1 cellular context compared by ENCODE assay signal in genomic region chr20:49899551-49900383, GRCh38.
TF ChIP-seq lines count a peak whose summit lies in the region.

No MANE protein-coding gene starts in this region.

TF ChIP-seq in HepG2, 621 proteins besides CTCF, POLR2A, EP300 and RAD21 (continued from another document and continues in another):
- TF ChIP-seq, protein P1, sequence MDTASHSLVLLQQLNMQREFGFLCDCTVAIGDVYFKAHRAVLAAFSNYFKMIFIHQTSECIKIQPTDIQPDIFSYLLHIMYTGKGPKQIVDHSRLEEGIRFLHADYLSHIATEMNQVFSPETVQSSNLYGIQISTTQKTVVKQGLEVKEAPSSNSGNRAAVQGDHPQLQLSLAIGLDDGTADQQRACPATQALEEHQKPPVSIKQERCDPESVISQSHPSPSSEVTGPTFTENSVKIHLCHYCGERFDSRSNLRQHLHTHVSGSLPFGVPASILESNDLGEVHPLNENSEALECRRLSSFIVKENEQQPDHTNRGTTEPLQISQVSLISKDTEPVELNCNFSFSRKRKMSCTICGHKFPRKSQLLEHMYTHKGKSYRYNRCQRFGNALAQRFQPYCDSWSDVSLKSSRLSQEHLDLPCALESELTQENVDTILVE (CRISPR knock-in tag; IDR thresholded peaks at IDR 0.05): no peak
- TF ChIP-seq PLSCR1 (CRISPR knock-in tag; IDR thresholded peaks at IDR 0.05; ENCODE audit: borderline replicate concordance) (no peak), GATAD2A (CRISPR knock-in tag; IDR thresholded peaks at IDR 0.05) (peak; percentile 89), ZNF543 (CRISPR knock-in tag; IDR thresholded peaks at IDR 0.05) (no peak), ZMYM2 (CRISPR knock-in tag; IDR thresholded peaks at IDR 0.05) (no peak), STAT6 (CRISPR knock-in tag; IDR thresholded peaks at IDR 0.05; ENCODE audit: borderline replicate concordance) (no peak), MZF1 (CRISPR knock-in tag; IDR thresholded peaks at IDR 0.05; ENCODE audit: borderline replicate concordance) (no peak), GTF3A (CRISPR knock-in tag; conservative IDR thresholded peaks at IDR 0.05) (no peak), ZFP36L1 (CRISPR knock-in tag; IDR thresholded peaks at IDR 0.05) (no peak), BORCS8-MEF2B (CRISPR knock-in tag; IDR thresholded peaks at IDR 0.05) (no peak), PREB (CRISPR knock-in tag; IDR thresholded peaks at IDR 0.05) (no peak), ZNF549 (CRISPR knock-in tag; IDR thresholded peaks at IDR 0.05) (no peak), ZNF264 (CRISPR knock-in tag; IDR thresholded peaks at IDR 0.05) (peak; percentile 98), SOX6 (IDR thresholded peaks at IDR 0.05) (no peak), SOX6 (CRISPR knock-in tag; IDR thresholded peaks at IDR 0.05) (peak; percentile 69; the same call in 1 of the 2 replicates), FOXA1 (IDR thresholded peaks at IDR 0.05) (no peak), FOXA1 (CRISPR knock-in tag; IDR thresholded peaks at IDR 0.05) (peak; percentile 23; the same call in 1 of the 2 replicates), ZFP91 (CRISPR knock-in tag; IDR thresholded peaks at IDR 0.05; ENCODE audit: borderline replicate concordance) (no peak), FOXP1 (IDR thresholded peaks at IDR 0.05) (peak; percentile 75; the same call in 1 of the 2 replicates), FOXP1 (CRISPR knock-in tag; IDR thresholded peaks at IDR 0.05) (peak; percentile 99), ZNF432 (CRISPR knock-in tag; IDR thresholded peaks at IDR 0.05; ENCODE audit: borderline replicate concordance) (no peak), CCDC6 (CRISPR knock-in tag; IDR thresholded peaks at IDR 0.05) (no peak), CENPBD1 (CRISPR knock-in tag; IDR thresholded peaks at IDR 0.05; ENCODE audit: borderline replicate concordance, low read depth) (no peak), HNRNPH1 (optimal IDR thresholded peaks at IDR 0.05; ENCODE audit: low read depth, low read length) (no peak), DNMT3B (CRISPR knock-in tag; conservative IDR thresholded peaks at IDR 0.05) (no peak), HOXA3 (CRISPR knock-in tag; IDR thresholded peaks at IDR 0.05) (no peak), ZBTB10 (CRISPR knock-in tag; IDR thresholded peaks at IDR 0.05; ENCODE audit: borderline replicate concordance) (no peak), ELF3 (CRISPR knock-in tag; IDR thresholded peaks at IDR 0.05) (no peak), REPIN1 (CRISPR knock-in tag; IDR thresholded peaks at IDR 0.05; ENCODE audit: borderline replicate concordance, low read depth) (no peak), FUBP1 (CRISPR knock-in tag; IDR thresholded peaks at IDR 0.05; ENCODE audit: borderline replicate concordance) (no peak), ZXDC (CRISPR knock-in tag; IDR thresholded peaks at IDR 0.05) (no peak), TFDP1 (CRISPR knock-in tag; IDR thresholded peaks at IDR 0.05; ENCODE audit: borderline replicate concordance) (no peak), ZNF737 (CRISPR knock-in tag; IDR thresholded peaks at IDR 0.05; ENCODE audit: borderline replicate concordance) (no peak), STAT5B (CRISPR knock-in tag; IDR thresholded peaks at IDR 0.05) (no peak), RFX5 (IDR thresholded peaks at IDR 0.05; ENCODE audit: low read depth, low read length) (no peak), ZNF160 (CRISPR knock-in tag; IDR thresholded peaks at IDR 0.05) (no peak), RNF2 (conservative IDR thresholded peaks at IDR 0.05; ENCODE audit: low read depth) (no peak), NFIC (IDR thresholded peaks at IDR 0.05; ENCODE audit: low read length) (no peak), TBP (CRISPR knock-in tag; IDR thresholded peaks at IDR 0.05) (no peak), JUN (CRISPR knock-in tag; IDR thresholded peaks at IDR 0.05) (no peak), ZNF563 (CRISPR knock-in tag; IDR thresholded peaks at IDR 0.05) (no peak), CEBPG (CRISPR knock-in tag; IDR thresholded peaks at IDR 0.05) (0 out of 2 replicates have a peak, but pooled peaks have one; percentile 11), SMAD3 (CRISPR knock-in tag; IDR thresholded peaks at IDR 0.05) (no peak)
- TF ChIP-seq, protein P2, sequence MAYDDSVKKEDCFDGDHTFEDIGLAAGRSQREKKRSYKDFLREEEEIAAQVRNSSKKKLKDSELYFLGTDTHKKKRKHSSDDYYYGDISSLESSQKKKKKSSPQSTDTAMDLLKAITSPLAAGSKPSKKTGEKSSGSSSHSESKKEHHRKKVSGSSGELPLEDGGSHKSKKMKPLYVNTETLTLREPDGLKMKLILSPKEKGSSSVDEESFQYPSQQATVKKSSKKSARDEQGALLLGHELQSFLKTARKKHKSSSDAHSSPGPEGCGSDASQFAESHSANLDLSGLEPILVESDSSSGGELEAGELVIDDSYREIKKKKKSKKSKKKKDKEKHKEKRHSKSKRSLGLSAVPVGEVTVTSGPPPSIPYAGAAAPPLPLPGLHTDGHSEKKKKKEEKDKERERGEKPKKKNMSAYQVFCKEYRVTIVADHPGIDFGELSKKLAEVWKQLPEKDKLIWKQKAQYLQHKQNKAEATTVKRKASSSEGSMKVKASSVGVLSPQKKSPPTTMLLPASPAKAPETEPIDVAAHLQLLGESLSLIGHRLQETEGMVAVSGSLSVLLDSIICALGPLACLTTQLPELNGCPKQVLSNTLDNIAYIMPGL (CRISPR knock-in tag; IDR thresholded peaks at IDR 0.05; ENCODE audit: borderline replicate concordance in 1 of 2, low read depth in 1 of 2): no peak
- TF ChIP-seq, protein P3, sequence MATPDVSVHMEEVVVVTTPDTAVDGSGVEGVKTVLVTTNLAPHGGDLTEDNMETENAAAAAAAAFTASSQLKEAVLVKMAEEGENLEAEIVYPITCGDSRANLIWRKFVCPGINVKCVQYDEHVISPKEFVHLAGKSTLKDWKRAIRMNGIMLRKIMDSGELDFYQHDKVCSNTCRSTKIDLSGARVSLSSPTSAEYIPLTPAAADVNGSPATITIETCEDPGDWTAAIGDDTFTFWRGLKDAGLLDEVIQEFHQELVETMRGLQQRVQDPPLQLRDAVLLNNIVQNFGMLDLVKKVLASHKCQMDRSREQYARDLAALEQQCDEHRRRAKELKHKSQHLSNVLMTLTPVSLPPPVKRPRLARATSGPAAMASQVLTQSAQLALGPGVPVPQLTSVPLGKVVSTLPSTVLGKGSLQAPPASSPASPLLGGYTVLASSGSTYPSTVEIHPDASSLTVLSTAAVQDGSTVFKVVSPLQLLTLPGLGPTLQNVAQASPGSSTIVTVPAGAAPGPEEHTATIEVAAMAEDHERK (CRISPR knock-in tag; IDR thresholded peaks at IDR 0.05; ENCODE audit: low read depth): no peak
